In genomic region chr16:29594926-29595838, GRCh38 we compare ENCODE assay signal across 8 cellular contexts.
A peak's percentile ranks its signal among the peaks of the same experiment; 100 is the strongest.
DNase-seq lines count a peak whose midpoint lies in the region; ATAC-seq, FAIRE-seq and TF ChIP-seq lines count a peak whose summit lies in the region.
"Not testable (repeated sequence)": the region's sequence is repeated elsewhere in the genome, so short reads cannot be mapped to it uniquely, and the experiment has no call there.

No MANE protein-coding gene starts in this region.

- FAIRE-seq in urothelium cell line (lab: Jason Lieb, UNC) = not testable (repeated sequence)

- H3K27ac ChIP-seq in ascending aorta = peak overlapping the region; percentile 88 to 95

- intact Hi-C loops in ascending aorta (cut with DNase I) = not testable (repeated sequence)

- peak; percentile 70 for DNase-seq in GM13977 (ENCODE audit: low spot score)
- DNase-seq in NCI-H187 (lab: John Stamatoyannopoulos, UW) = peak; percentile 18 to 56
- DNase-seq in T-helper 9 cell = peak; percentile 86
- peak; percentile 78 to 95 for DNase-seq in ascending aorta (ENCODE audit: low spot score in 2 of 2)
- DNase-seq in hepatic stellate cell (ENCODE audit: low spot score) = peak; percentile 70
- DNase-seq in putamen (ENCODE audit: low spot score) = peak; percentile 90
- DNase-seq in urothelium cell line (ENCODE audit: low spot score) = peak; percentile 51

- not testable (repeated sequence) for H3K4me1 ChIP-seq in ascending aorta

- peak overlapping the region; percentile 71 to 83 for H3K4me3 ChIP-seq in ascending aorta

- not testable (repeated sequence) for H3K36me3 ChIP-seq in ascending aorta

- H3K9me3 ChIP-seq in ascending aorta = not testable (repeated sequence)

- in situ Hi-C loops in GM13977 (cut with MboI; ENCODE audit: low pct_unique_long_range_greater_than_20kb, low sequenced_read_pairs, unreplicated experiment) = not testable (repeated sequence)

- ATAC-seq in HG02884 (IDR thresholded peaks at IDR 0.05; ENCODE audit: unreplicated experiment) = peak; percentile 64

- not testable (repeated sequence) for H3K27me3 ChIP-seq in ascending aorta

- peak; percentile 2 for TF ChIP-seq CTCF in GM13977 (IDR thresholded peaks at IDR 0.05; ENCODE audit: extremely low read depth, insufficient read depth, missing control alignments)
- not testable (repeated sequence) for TF ChIP-seq CTCF in ascending aorta (IDR thresholded peaks at IDR 0.05)

Comparison
In these comparisons a context has a peak if more than half of its experiments do, and no peak if none do; other contexts are left out.
1. Peak in every context shown above with its lines: DNase-seq, ATAC-seq, H3K4me3 ChIP-seq and H3K27ac ChIP-seq.
2. DNase-seq: peak in every context shown above with its lines; median percentile 90 in putamen; 86 in ascending aorta; 86 in T-helper 9 cell; 70 in GM13977; 70 in hepatic stellate cell; 51 in urothelium cell line; 37 in NCI-H187.